13 cellular contexts compared by ENCODE assay signal in genomic region chr11:69009441-69010211, GRCh38. TPM values are rescaled to one million over a fixed set of nuclear protein-coding genes. Genes with fewer than 3 reads are reported as not detected.
DNase-seq lines count a peak whose midpoint lies in the region; ATAC-seq and TF ChIP-seq lines count a peak whose summit lies in the region.
"Had no signal": no experiment of that assay in that cellular context is flagged by ENCODE, and none has a peak within 500 bp of the region (broad histone marks: within the 10 kb centered on the region; RNA-seq: fewer than 3 reads in every experiment).

No MANE protein-coding gene starts in this region.

- H3K27ac ChIP-seq in RWPE2 (ENCODE audit: poor library complexity, severe bottlenecking) (peak overlapping the region; percentile 54), sigmoid colon (peak overlapping the region; percentile 91 to 100 (median 98))

- H3K4me1 ChIP-seq in RWPE2 (ENCODE audit: insufficient read depth, poor library complexity, severe bottlenecking) (peaks cover 29% of the 10 kb centered on the region), sigmoid colon (peaks cover 0 to 78% (median 73%) of the 10 kb centered on the region in 4 donors)

- no peaks in the 10 kb centered on the region for H3K27me3 ChIP-seq in RWPE2 (ENCODE audit: insufficient read depth, poor library complexity, severe bottlenecking)
- no peaks in the 10 kb centered on the region for H3K27me3 ChIP-seq in sigmoid colon

- WGBS in sigmoid colon, 2 donors = 59 to 73% methylated on average over 16 of the region's 16 CpGs

- H3K36me3 ChIP-seq in RWPE2 (ENCODE audit: low read depth) (no peaks in the 10 kb centered on the region), sigmoid colon (peaks cover 15 to 42% (median 24%) of the 10 kb centered on the region in 4 donors)

- no peak for TF ChIP-seq CTCF in AG10803 (conservative IDR thresholded peaks at IDR 0.05; ENCODE audit: low read length)
- TF ChIP-seq CTCF in RWPE2 (IDR thresholded peaks at IDR 0.05; ENCODE audit: poor library complexity, severe bottlenecking) = no peak
- no peak for TF ChIP-seq CTCF in sigmoid colon (IDR thresholded peaks at IDR 0.05)

- no peak for TF ChIP-seq EP300 in sigmoid colon (IDR thresholded peaks at IDR 0.05)

- ATAC-seq in RWPE2 (ENCODE audit: low read depth) (no peak), GM21528 (IDR thresholded peaks at IDR 0.05; ENCODE audit: low FRiP score, unreplicated experiment) (no peak)
- no peak for ATAC-seq in activated naive CD4-positive, alpha-beta T cell treated with anti-CD3 and anti-CD28 coated beads, Interleukin-2, amount 50 U/mL, for 72 hours
- ATAC-seq: naive thymus-derived CD8-positive, alpha-beta T cell; stimulated activated memory B cell treated with anti-CD40 and anti-IgM and Interleukin-4, amounts not matched to agents 10 μg/mL and 1 μg/mL and 100 μg/mL, for 72 hours had no signal

- DNase-seq in AG10803 (ENCODE audit: low read depth) (no peak), RWPE2 (ENCODE audit: low spot score) (peak; percentile 41), islet precursor cell (peak; percentile 56), sigmoid colon (peak; percentile 72), activated T-cell treated with anti-CD3 and anti-CD28 coated beads for 4 hours (no peak), C1 segment of cervical spinal cord (lab: John Stamatoyannopoulos, UW) (no peak)
- DNase-seq in activated naive CD4-positive, alpha-beta T cell treated with anti-CD3 and anti-CD28 coated beads, Interleukin-2, amount 50 U/mL, for 72 hours (ENCODE audit: low spot score in 2 of 2) = no peak
- DNase-seq: GDM1 had no signal

- H3K4me3 ChIP-seq in AG10803 (ENCODE audit: low read length) (peak overlapping the region; percentile 65; the same call in 1 of the 2 replicates), RWPE2 (ENCODE audit: severe bottlenecking) (no peak overlapping the region), sigmoid colon (peak overlapping the region; percentile 75 to 84 (median 78))

- TF ChIP-seq POLR2A in sigmoid colon (IDR thresholded peaks at IDR 0.05) = no peak

- intact Hi-C loops in sigmoid colon (cut with DNase I) = loop anchor here (2.0 to 5.0 kb wide), 2 partner anchors 83 to 167 kb away; partner anchors contain the start of gene CPT1A

- no peaks in the 10 kb centered on the region for H3K36me3 Mint-ChIP-seq in activated naive CD4-positive, alpha-beta T cell treated with anti-CD3 and anti-CD28 coated beads, Interleukin-2, amount 50 U/mL, for 72 hours
- H3K36me3 Mint-ChIP-seq: IgD-negative memory B cell; naive thymus-derived CD8-positive, alpha-beta T cell; stimulated activated memory B cell treated with anti-CD40 and anti-IgM and Interleukin-4, amounts not matched to agents 10 μg/mL and 1 μg/mL and 100 μg/mL, for 72 hours had no signal

- no peaks in the 10 kb centered on the region for H3K9me3 Mint-ChIP-seq in activated naive CD4-positive, alpha-beta T cell treated with anti-CD3 and anti-CD28 coated beads, Interleukin-2, amount 50 U/mL, for 72 hours
- H3K9me3 Mint-ChIP-seq: IgD-negative memory B cell; naive thymus-derived CD8-positive, alpha-beta T cell; stimulated activated memory B cell treated with anti-CD40 and anti-IgM and Interleukin-4, amounts not matched to agents 10 μg/mL and 1 μg/mL and 100 μg/mL, for 72 hours had no signal

- H3K27ac Mint-ChIP-seq in activated naive CD4-positive, alpha-beta T cell treated with anti-CD3 and anti-CD28 coated beads, Interleukin-2, amount 50 U/mL, for 72 hours = no peak overlapping the region
- H3K27ac Mint-ChIP-seq: IgD-negative memory B cell; stimulated activated memory B cell treated with anti-CD40 and anti-IgM and Interleukin-4, amounts not matched to agents 10 μg/mL and 1 μg/mL and 100 μg/mL, for 72 hours had no signal

- H3K9me3 ChIP-seq in RWPE2 (ENCODE audit: severe bottlenecking) (no peaks in the 10 kb centered on the region), sigmoid colon (no peaks in the 10 kb centered on the region)

RNA-seq across cellular contexts. Expression of gene MRGPRF, which starts 3.4 kb away (rescaled TPM):
- 100 to 1,000 TPM; 118 to 263 (median 138) TPM for total RNA-seq in sigmoid colon
- polyA plus RNA-seq in sigmoid colon = 10 to 100 TPM in 1 of 3 donors, 1 to 10 TPM in 2; 1.8 to 18.7 (median 4.2) TPM
- not detected for total RNA-seq in activated naive CD4-positive, alpha-beta T cell treated with anti-CD3 and anti-CD28 coated beads, Interleukin-2, amount 50 U/mL, for 72 hours
- total RNA-seq: naive thymus-derived CD8-positive, alpha-beta T cell had no signal
- polyA plus RNA-seq: IgD-negative memory B cell; naive thymus-derived CD8-positive, alpha-beta T cell had no signal

RNA-seq across cellular contexts. Expression of gene MRGPRD, which starts 28.8 kb away (rescaled TPM):
- total RNA-seq in sigmoid colon = 1 to 10 TPM in 3 of 4 donors, not detected in 1; 1.9 to 2.2 (median 2.1) TPM
- not detected for polyA plus RNA-seq in sigmoid colon
- not detected for total RNA-seq in activated naive CD4-positive, alpha-beta T cell treated with anti-CD3 and anti-CD28 coated beads, Interleukin-2, amount 50 U/mL, for 72 hours
- total RNA-seq: naive thymus-derived CD8-positive, alpha-beta T cell had no signal
- polyA plus RNA-seq: BJ, IgD-negative memory B cell had no signal

RNA-seq across cellular contexts. Expression of gene TPCN2, which starts 39.1 kb away (rescaled TPM):
- 10 to 100 TPM; 17.5 to 43.5 (median 25.3) TPM for total RNA-seq in sigmoid colon
- polyA plus RNA-seq in sigmoid colon = 10 to 100 TPM in 1 of 3 donors, 1 to 10 TPM in 2; 1.6 to 14.4 (median 1.8) TPM
- total RNA-seq in activated naive CD4-positive, alpha-beta T cell treated with anti-CD3 and anti-CD28 coated beads, Interleukin-2, amount 50 U/mL, for 72 hours = 10 to 100 TPM in 1 of 2 donors, 1 to 10 TPM in 1; 8.7 to 13.9 TPM

Comparison
In these comparisons a context has a peak if more than half of its experiments do, and no peak if none do; other contexts are left out.
1. DNase-seq: peak in RWPE2 (single experiment), islet precursor cell (single experiment) and sigmoid colon (single experiment); none in AG10803 (single experiment), activated naive CD4-positive, alpha-beta T cell treated with anti-CD3 and anti-CD28 coated beads, Interleukin-2, amount 50 U/mL, for 72 hours (0 of 2), activated T-cell treated with anti-CD3 and anti-CD28 coated beads for 4 hours (single experiment) and C1 segment of cervical spinal cord (0 of 14).
2. RNA of gene MRGPRF, which starts 3.4 kb away (total RNA-seq): 118 to 263 TPM in sigmoid colon; not detected in activated naive CD4-positive, alpha-beta T cell treated with anti-CD3 and anti-CD28 coated beads, Interleukin-2, amount 50 U/mL, for 72 hours; every median in the first group is over 100 times any median in the second.